ENCODE assay signal across 8 cellular contexts in genomic region chr22:36352775-36353507, GRCh38. TPM values are rescaled to one million over a fixed set of nuclear protein-coding genes. Genes with fewer than 3 reads are reported as not detected.
DNase-seq lines count a peak whose midpoint lies in the region; ATAC-seq, FAIRE-seq and TF ChIP-seq lines count a peak whose summit lies in the region.

No MANE protein-coding gene starts in this region.

- TF ChIP-seq EP300 in HepG2 (IDR thresholded peaks at IDR 0.05; ENCODE audit: low read depth in 2 of 2, low read length in 2 of 2) (peak; percentile 29 to 79; a peak in 3 of 4 replicates), HepG2 (CRISPR knock-in tag; IDR thresholded peaks at IDR 0.05; ENCODE audit: borderline replicate concordance) (peak; percentile 76)

- H3K79me2 ChIP-seq in HepG2 (ENCODE audit: insufficient read depth, low read length): peaks cover 82% of the 10 kb centered on the region

- H3K27me3 ChIP-seq in ascending aorta: no peaks in the 10 kb centered on the region
- H3K27me3 ChIP-seq in HepG2 (ENCODE audit: control insufficient read depth in 1 of 2, insufficient read depth in 2 of 2, low read length in 2 of 2): no peaks in the 10 kb centered on the region; a peak in 1 of 5 replicates

- H3K4me2 ChIP-seq in HepG2 (ENCODE audit: low read depth, low read length): peak overlapping the region; percentile 97

- DNase-seq in NCI-H460 (ENCODE audit: extremely low read depth, low read depth): peak; percentile 76
- DNase-seq in ascending aorta (ENCODE audit: low spot score in 2 of 2): peak in 1 of 2 donors; percentile 91
- peak; percentile 92 for DNase-seq in HepG2 (ENCODE audit: low spot score)
- DNase-seq in stromal cell of bone marrow (ENCODE audit: low read depth): peak; percentile 89
- DNase-seq in NCI-H2081 (lab: John Stamatoyannopoulos, UW): no peak
- DNase-seq in superior temporal gyrus (ENCODE audit: extremely low spot score): no peak

- no TSS peak for BruUV-seq in HepG2 (replicated peaks; lab: Mats Ljungman, UMichigan)

- H3K36me3 ChIP-seq in ascending aorta: peaks cover 4 to 11% of the 10 kb centered on the region in 2 donors
- peaks cover 8 to 14% of the 10 kb centered on the region in 2 experiments; a peak in 4 of 5 replicates for H3K36me3 ChIP-seq in HepG2 (replicated peaks in 1 of 2; ENCODE audit: control insufficient read depth in 1 of 2, insufficient read depth in 2 of 2, low read length in 2 of 2)

- intact Hi-C loops in ascending aorta (cut with DNase I) (loop anchor here (1.0 kb wide), 1 partner anchor 24 kb away; no protein-coding TSS in a partner anchor), HepG2 (cut with micrococcal nuclease; ENCODE audit: unreplicated experiment) (loop anchor here (2.0 to 5.0 kb wide), 2 partner anchors 18 to 59 kb away; no protein-coding TSS in a partner anchor)

- in situ Hi-C loops in HepG2 (cut with HindIII; ENCODE audit: extremely low pct_ligation_motif_present, low pct_unique_long_range_greater_than_20kb): no loop called here

- H3K27ac ChIP-seq in ascending aorta: peak overlapping the region; percentile 92 to 99
- peak overlapping the region; percentile 94 for H3K27ac ChIP-seq in HepG2 (ENCODE audit: extremely low read length, insufficient read depth, low read length)

- ATAC-seq in HepG2: peak; percentile 85
- ATAC-seq in GM21367 (IDR thresholded peaks at IDR 0.05; ENCODE audit: unreplicated experiment): no peak
- ATAC-seq in GM21717 (IDR thresholded peaks at IDR 0.05; ENCODE audit: unreplicated experiment): no peak

- TF ChIP-seq RAD21 in HepG2 (CRISPR knock-in tag; IDR thresholded peaks at IDR 0.05): peak; percentile 42; the same call in 1 of the 2 replicates

- 8% methylated on average over 15 of the region's 16 CpGs for WGBS in HepG2 (ENCODE audit: low lambda C conversion rate)

- FAIRE-seq in HepG2 (lab: Jason Lieb, UNC): peak; percentile 93

- H3K4me1 ChIP-seq in ascending aorta (peaks cover 54 to 92% of the 10 kb centered on the region in 2 donors), HepG2 (ENCODE audit: insufficient read depth, low read length) (peaks cover 94% of the 10 kb centered on the region)

- no peak for TF ChIP-seq POLR2A in HepG2 (IDR thresholded peaks at IDR 0.05; ENCODE audit: insufficient read depth in 1 of 2, low read depth in 2 of 2, low read length in 2 of 2)

- TF ChIP-seq CTCF in ascending aorta (IDR thresholded peaks at IDR 0.05) (no peak), HepG2 (CRISPR knock-in tag; IDR thresholded peaks at IDR 0.05) (peak; percentile 36)

- H3K4me3 ChIP-seq in ascending aorta (peak overlapping the region; percentile 51 to 54), HepG2 (replicated peaks in 1 of 3; ENCODE audit: insufficient read depth in 1 of 3, low read depth in 2 of 3, low read length in 3 of 3) (peak overlapping the region; percentile 26 to 66 (median 44); a peak in 5 of 6 replicates)

- no peak overlapping the region for H2AFZ ChIP-seq in HepG2 (ENCODE audit: low read length)

- H3K9me3 ChIP-seq in ascending aorta (no peaks in the 10 kb centered on the region), HepG2 (ENCODE audit: low read length) (no peaks in the 10 kb centered on the region)

- peak overlapping the region; percentile 83 for H3K9ac ChIP-seq in HepG2 (ENCODE audit: insufficient read depth, low read depth, low read length)

- POLR2A ChIA-PET in HepG2 (lab: Yijun Ruan, JAX): interaction anchor here (0.8 to 5.8 kb wide), 18 partner anchors 8 to 129 kb away, joined by 3 to 97 read pairs (median 15); partner anchors contain the start of genes MYH9 and TXN2

- peaks cover 4% of the 10 kb centered on the region for H4K20me1 ChIP-seq in HepG2 (ENCODE audit: insufficient read depth, low read length)

- CTCF ChIA-PET in HepG2 (lab: Yijun Ruan, JAX; ENCODE audit: low intra/inter-chr PET ratio, low total read pairs): no interaction called here

TF ChIP-seq in HepG2, 621 proteins besides CTCF, POLR2A, EP300 and RAD21 (continues in another document):
- TF ChIP-seq, protein P1, sequence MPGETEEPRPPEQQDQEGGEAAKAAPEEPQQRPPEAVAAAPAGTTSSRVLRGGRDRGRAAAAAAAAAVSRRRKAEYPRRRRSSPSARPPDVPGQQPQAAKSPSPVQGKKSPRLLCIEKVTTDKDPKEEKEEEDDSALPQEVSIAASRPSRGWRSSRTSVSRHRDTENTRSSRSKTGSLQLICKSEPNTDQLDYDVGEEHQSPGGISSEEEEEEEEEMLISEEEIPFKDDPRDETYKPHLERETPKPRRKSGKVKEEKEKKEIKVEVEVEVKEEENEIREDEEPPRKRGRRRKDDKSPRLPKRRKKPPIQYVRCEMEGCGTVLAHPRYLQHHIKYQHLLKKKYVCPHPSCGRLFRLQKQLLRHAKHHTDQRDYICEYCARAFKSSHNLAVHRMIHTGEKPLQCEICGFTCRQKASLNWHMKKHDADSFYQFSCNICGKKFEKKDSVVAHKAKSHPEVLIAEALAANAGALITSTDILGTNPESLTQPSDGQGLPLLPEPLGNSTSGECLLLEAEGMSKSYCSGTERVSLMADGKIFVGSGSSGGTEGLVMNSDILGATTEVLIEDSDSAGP (CRISPR knock-in tag; IDR thresholded peaks at IDR 0.05; ENCODE audit: borderline replicate concordance): no peak
- no peak for TF ChIP-seq GTF2F1 (IDR thresholded peaks at IDR 0.05; ENCODE audit: low read length)
- TF ChIP-seq ZNF570 (CRISPR knock-in tag; IDR thresholded peaks at IDR 0.05; ENCODE audit: borderline replicate concordance): no peak
- TF ChIP-seq ZNF160 (CRISPR knock-in tag; IDR thresholded peaks at IDR 0.05): no peak
- no peak for TF ChIP-seq ZNF136 (CRISPR knock-in tag; IDR thresholded peaks at IDR 0.05; ENCODE audit: low read depth)
- no peak for TF ChIP-seq HMG20B (CRISPR knock-in tag; conservative IDR thresholded peaks at IDR 0.05)
- TF ChIP-seq IKZF1 (IDR thresholded peaks at IDR 0.05): no peak
- TF ChIP-seq, protein P2, sequence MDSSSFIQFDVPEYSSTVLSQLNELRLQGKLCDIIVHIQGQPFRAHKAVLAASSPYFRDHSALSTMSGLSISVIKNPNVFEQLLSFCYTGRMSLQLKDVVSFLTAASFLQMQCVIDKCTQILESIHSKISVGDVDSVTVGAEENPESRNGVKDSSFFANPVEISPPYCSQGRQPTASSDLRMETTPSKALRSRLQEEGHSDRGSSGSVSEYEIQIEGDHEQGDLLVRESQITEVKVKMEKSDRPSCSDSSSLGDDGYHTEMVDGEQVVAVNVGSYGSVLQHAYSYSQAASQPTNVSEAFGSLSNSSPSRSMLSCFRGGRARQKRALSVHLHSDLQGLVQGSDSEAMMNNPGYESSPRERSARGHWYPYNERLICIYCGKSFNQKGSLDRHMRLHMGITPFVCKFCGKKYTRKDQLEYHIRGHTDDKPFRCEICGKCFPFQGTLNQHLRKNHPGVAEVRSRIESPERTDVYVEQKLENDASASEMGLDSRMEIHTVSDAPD (CRISPR knock-in tag; IDR thresholded peaks at IDR 0.05): peak; percentile 80; the same call in 1 of the 2 replicates
- no peak for TF ChIP-seq ZNF607 (CRISPR knock-in tag; IDR thresholded peaks at IDR 0.05; ENCODE audit: borderline replicate concordance)
- TF ChIP-seq MAFF (IDR thresholded peaks at IDR 0.05; ENCODE audit: low read depth, low read length): 0 out of 2 replicates have a peak, but pooled peaks have one; percentile 10
- no peak for TF ChIP-seq ZNF180 (CRISPR knock-in tag; IDR thresholded peaks at IDR 0.05; ENCODE audit: borderline replicate concordance, low read depth)
- no peak for TF ChIP-seq TAF1 (CRISPR knock-in tag; IDR thresholded peaks at IDR 0.05)
- TF ChIP-seq FOXK2 (IDR thresholded peaks at IDR 0.05): peak; percentile 47; the same call in 1 of the 2 replicates
- peak; percentile 68 for TF ChIP-seq ISL2 (CRISPR knock-in tag; IDR thresholded peaks at IDR 0.05)
- TF ChIP-seq ZNF670 (CRISPR knock-in tag; IDR thresholded peaks at IDR 0.05; ENCODE audit: borderline replicate concordance): 0 out of 2 replicates have a peak, but pooled peaks have one; percentile 25
- TF ChIP-seq RCOR2 (CRISPR knock-in tag; IDR thresholded peaks at IDR 0.05): peak; percentile 31; the same call in 1 of the 2 replicates
- no peak for TF ChIP-seq NAIF1 (CRISPR knock-in tag; IDR thresholded peaks at IDR 0.05; ENCODE audit: borderline replicate concordance)
- no peak for TF ChIP-seq NFE2 (CRISPR knock-in tag; IDR thresholded peaks at IDR 0.05)

RNA-seq across cellular contexts. Expression of gene MYH9, which starts 34.8 kb away (rescaled TPM):
- 96.8 and 105 TPM in 2 replicates for total RNA-seq in NCI-H460 (2014; rRNA removed; shearing (Covaris generic))
- polyA plus RNA-seq in NCI-H460 (2014; cell fraction: nucleus; rRNA removed): 63.4 and 76.4 TPM in 2 replicates
- total RNA-seq in ascending aorta (1,114 TPM), HepG2 (2016; rRNA removed; fragmentation: Illumina TruSeq; extraction: Trizol) (98.5 and 125 TPM in 2 replicates)
- 28.5 and 28.7 TPM in 2 replicates for total RNA-seq in HepG2 (2016; cell fraction: cytosol; rRNA removed; fragmentation: Illumina TruSeq; extraction: Trizol; ENCODE audit: low read depth)
- 92.9 and 102 TPM in 2 replicates for total RNA-seq in HepG2 (2016; cell fraction: insoluble cytoplasmic fraction; rRNA removed; fragmentation: Illumina TruSeq; extraction: Trizol)
- total RNA-seq in HepG2 (2016; cell fraction: membrane; rRNA removed; fragmentation: Illumina TruSeq; extraction: Trizol): 39.3 and 47.1 TPM in 2 replicates
- 73.0 and 81.6 TPM in 2 replicates for total RNA-seq in HepG2 (2016; cell fraction: nucleus; rRNA removed; fragmentation: Illumina TruSeq; extraction: Trizol)
- polyA plus RNA-seq in HepG2 (2011; rRNA removed): 50.7 and 60.6 TPM in 2 replicates
- 31.6 and 39.3 TPM in 2 replicates for polyA plus RNA-seq in HepG2 (2011; cell fraction: cytosol; rRNA removed)
- 68.4 and 91.3 TPM in 2 replicates for polyA plus RNA-seq in HepG2 (2011; cell fraction: nucleus; rRNA removed)
- 88.3 and 93.4 TPM in 2 replicates for polyA plus RNA-seq in HepG2 (2012)
- 3.6 and 4.2 TPM in 2 replicates for polyA plus RNA-seq in HepG2 (2016; cell fraction: cytosol; fragmentation: Illumina TruSeq; extraction: Trizol; ENCODE audit: low read depth)
- polyA plus RNA-seq in HepG2 (2016; cell fraction: insoluble cytoplasmic fraction; fragmentation: Illumina TruSeq; extraction: Trizol; ENCODE audit: low read depth): 72.0 and 110 TPM in 2 replicates
- 8.1 and 11.6 TPM in 2 replicates for polyA plus RNA-seq in HepG2 (2016; cell fraction: membrane; fragmentation: Illumina TruSeq; extraction: Trizol; ENCODE audit: low read depth)
- 106 and 113 TPM in 2 replicates for polyA plus RNA-seq in HepG2 (2016; cell fraction: nucleus; fragmentation: Illumina TruSeq; extraction: Trizol; ENCODE audit: insufficient read depth, low read depth)
- 124 and 180 TPM in 2 replicates for polyA minus RNA-seq in HepG2 (2011; rRNA and poly(A)+ RNA removed; ENCODE audit: low replicate concordance)
- 125 and 176 TPM in 2 replicates for polyA minus RNA-seq in HepG2 (2011; cell fraction: cytosol; rRNA and poly(A)+ RNA removed)
- polyA minus RNA-seq in HepG2 (2011; cell fraction: nucleus; rRNA and poly(A)+ RNA removed): 61.9 and 97.5 TPM in 2 replicates

Comparison
In these comparisons a context has a peak if more than half of its experiments do, and no peak if none do; other contexts are left out.
1. DNase-seq: peak in NCI-H460 (single experiment), HepG2 (single experiment) and stromal cell of bone marrow (single experiment); none in NCI-H2081 (0 of 2) and superior temporal gyrus (single experiment).